ENCODE assay signal across 10 cellular contexts in genomic region chrX:101383679-101384078, GRCh38. TPM values are rescaled to one million over a fixed set of nuclear protein-coding genes. Genes with fewer than 3 reads are reported as not detected.
DNase-seq lines count a peak whose midpoint lies in the region; ATAC-seq and TF ChIP-seq lines count a peak whose summit lies in the region.
"Had no signal": no experiment of that assay in that cellular context is flagged by ENCODE, and none has a peak within 500 bp of the region (broad histone marks: within the 10 kb centered on the region; RNA-seq: fewer than 3 reads in every experiment).

No MANE protein-coding gene starts in this region.

- intact Hi-C loops in dendritic cell treated with granulocyte-macrophage colony-stimulating factor and Interleukin-4, amounts not matched to agents 40 ng/mL and 50 ng/mL, for 4 days (cut with micrococcal nuclease), result no loop called here
- intact Hi-C loops in breast epithelium (cut with DNase I; ENCODE audit: low total_unique reads), result no loop called here

- ATAC-seq in GM18517 (IDR thresholded peaks at IDR 0.05; ENCODE audit: unreplicated experiment) (peak; percentile 75), GM21423 (IDR thresholded peaks at IDR 0.05; ENCODE audit: unreplicated experiment) (peak; percentile 76), HG03175 (IDR thresholded peaks at IDR 0.05; ENCODE audit: unreplicated experiment) (peak; percentile 71)

- H3K36me3 Mint-ChIP-seq in dendritic cell treated with granulocyte-macrophage colony-stimulating factor and Interleukin-4, amounts not matched to agents 40 ng/mL and 50 ng/mL, for 4 days (ENCODE audit: low read depth), result peaks cover 33% of the 10 kb centered on the region
- H3K36me3 Mint-ChIP-seq in HFFc6 (ENCODE audit: low read depth), result no peaks in the 10 kb centered on the region

- H3K27me3 ChIP-seq in breast epithelium, result peaks cover 0 to 35% of the 10 kb centered on the region in 2 donors

- TF ChIP-seq POLR2A in breast epithelium (IDR thresholded peaks at IDR 0.05), result no peak

- no peaks in the 10 kb centered on the region for H3K27me3 Mint-ChIP-seq in dendritic cell treated with granulocyte-macrophage colony-stimulating factor and Interleukin-4, amounts not matched to agents 40 ng/mL and 50 ng/mL, for 4 days
- H3K27me3 Mint-ChIP-seq in HFFc6 (ENCODE audit: insufficient read depth), result peaks cover 14% of the 10 kb centered on the region

- H3K9me3 ChIP-seq in breast epithelium, result no peaks in the 10 kb centered on the region

- no peak for TF ChIP-seq CTCF in HFFc6 (IDR thresholded peaks at IDR 0.05)
- no peak for TF ChIP-seq CTCF in breast epithelium (IDR thresholded peaks at IDR 0.05)

- no peaks in the 10 kb centered on the region for H3K4me1 ChIP-seq in breast epithelium

- H3K4me3 ChIP-seq in breast epithelium, result no peak overlapping the region

- H3K4me1 Mint-ChIP-seq in dendritic cell treated with granulocyte-macrophage colony-stimulating factor and Interleukin-4, amounts not matched to agents 40 ng/mL and 50 ng/mL, for 4 days (ENCODE audit: low read depth), result peaks cover 35% of the 10 kb centered on the region
- H3K4me1 Mint-ChIP-seq in HFFc6 (ENCODE audit: low read depth), result no peaks in the 10 kb centered on the region

- H3K36me3 ChIP-seq in breast epithelium, result no peaks in the 10 kb centered on the region

- DNase-seq in inferior parietal cortex (ENCODE audit: extremely low spot score), result no peak
- DNase-seq in HFFc6, result no peak
- no peak for DNase-seq in breast epithelium (ENCODE audit: low spot score in 2 of 2)
- no peak for DNase-seq in HuH-7 (ENCODE audit: low spot score)
- DNase-seq: NCI-H1436 had no signal

- H3K4me3 Mint-ChIP-seq in dendritic cell treated with granulocyte-macrophage colony-stimulating factor and Interleukin-4, amounts not matched to agents 40 ng/mL and 50 ng/mL, for 4 days, result peak overlapping the region; percentile 70
- no peak overlapping the region for H3K4me3 Mint-ChIP-seq in HFFc6
- H3K4me3 Mint-ChIP-seq: T-helper 1 cell treated with Interleukin-12 subunit alpha and Interleukin-12 subunit beta and Interleukin-4 antibody, amounts not matched to agents 30 μg/mL and 1 μg/mL, for 36 hours had no signal

- H3K27ac Mint-ChIP-seq in dendritic cell treated with granulocyte-macrophage colony-stimulating factor and Interleukin-4, amounts not matched to agents 40 ng/mL and 50 ng/mL, for 4 days, result peak overlapping the region; percentile 96
- H3K27ac Mint-ChIP-seq in HFFc6, result no peak overlapping the region
- H3K27ac Mint-ChIP-seq: T-helper 1 cell treated with Interleukin-12 subunit alpha and Interleukin-12 subunit beta and Interleukin-4 antibody, amounts not matched to agents 30 μg/mL and 1 μg/mL, for 36 hours had no signal

- no peak overlapping the region for H3K27ac ChIP-seq in breast epithelium

- no peaks in the 10 kb centered on the region for H3K9me3 Mint-ChIP-seq in dendritic cell treated with granulocyte-macrophage colony-stimulating factor and Interleukin-4, amounts not matched to agents 40 ng/mL and 50 ng/mL, for 4 days
- H3K9me3 Mint-ChIP-seq in HFFc6, result no peaks in the 10 kb centered on the region
- H3K9me3 Mint-ChIP-seq: T-helper 1 cell treated with Interleukin-12 subunit alpha and Interleukin-12 subunit beta and Interleukin-4 antibody, amounts not matched to agents 30 μg/mL and 1 μg/mL, for 36 hours had no signal

RNA-seq across cellular contexts. Expression of gene BTK, which starts 2.3 kb away (rescaled TPM):
- total RNA-seq in HFFc6 (2021; fragmentation: NEBNext Ultra II Directional; extraction: Animal tissue kit (Norgen Biotek cat#: 25700)), result not detected
- 10 to 100 TPM in 1 of 3 donors, 1 to 10 TPM in 2; 3.9 to 19.7 (median 7.9) TPM for total RNA-seq in breast epithelium

RNA-seq across cellular contexts. Expression of gene RPL36A, which starts 7.1 kb away (rescaled TPM):
- 100 to 1,000 TPM; 127 to 361 (median 160) TPM for total RNA-seq in HFFc6 (2021; fragmentation: NEBNext Ultra II Directional; extraction: Animal tissue kit (Norgen Biotek cat#: 25700))
- 100 to 1,000 TPM; 503 to 954 (median 526) TPM for total RNA-seq in breast epithelium

RNA-seq across cellular contexts. Expression of gene GLA, which starts 24.0 kb away (rescaled TPM):
- 10 to 100 TPM; 40.3 to 65.8 (median 45.0) TPM for total RNA-seq in HFFc6 (2021; fragmentation: NEBNext Ultra II Directional; extraction: Animal tissue kit (Norgen Biotek cat#: 25700))
- total RNA-seq in breast epithelium, result 10 to 100 TPM; 20.5 to 43.0 (median 31.5) TPM

RNA-seq across cellular contexts. Expression of gene HNRNPH2, which starts 24.3 kb away (rescaled TPM):
- total RNA-seq in HFFc6 (2021; fragmentation: NEBNext Ultra II Directional; extraction: Animal tissue kit (Norgen Biotek cat#: 25700)), result 10 to 100 TPM; 60.5 to 74.5 (median 68.1) TPM
- 10 to 100 TPM; 48.5 to 83.9 (median 66.2) TPM for total RNA-seq in breast epithelium

RNA-seq across cellular contexts. Expression of gene TIMM8A, which starts 35.1 kb away (rescaled TPM):
- 10 to 100 TPM; 15.2 to 23.8 (median 19.7) TPM for total RNA-seq in HFFc6 (2021; fragmentation: NEBNext Ultra II Directional; extraction: Animal tissue kit (Norgen Biotek cat#: 25700))
- total RNA-seq in breast epithelium, result 1 to 10 TPM; 3.5 to 4.7 (median 4.6) TPM

Comparison
In these comparisons a context has a peak if more than half of its experiments do, and no peak if none do; other contexts are left out.
1. RNA of gene BTK, which starts 2.3 kb away (total RNA-seq): 3.9 to 19.7 TPM in breast epithelium; not detected in HFFc6; every median in the first group is over 4 times any median in the second.
2. Peak in every context shown above with its lines, with median percentiles within 50 percentile points of each other: ATAC-seq.